ENCODE assay signal across 8 cellular contexts in the genomic region with DNA sequence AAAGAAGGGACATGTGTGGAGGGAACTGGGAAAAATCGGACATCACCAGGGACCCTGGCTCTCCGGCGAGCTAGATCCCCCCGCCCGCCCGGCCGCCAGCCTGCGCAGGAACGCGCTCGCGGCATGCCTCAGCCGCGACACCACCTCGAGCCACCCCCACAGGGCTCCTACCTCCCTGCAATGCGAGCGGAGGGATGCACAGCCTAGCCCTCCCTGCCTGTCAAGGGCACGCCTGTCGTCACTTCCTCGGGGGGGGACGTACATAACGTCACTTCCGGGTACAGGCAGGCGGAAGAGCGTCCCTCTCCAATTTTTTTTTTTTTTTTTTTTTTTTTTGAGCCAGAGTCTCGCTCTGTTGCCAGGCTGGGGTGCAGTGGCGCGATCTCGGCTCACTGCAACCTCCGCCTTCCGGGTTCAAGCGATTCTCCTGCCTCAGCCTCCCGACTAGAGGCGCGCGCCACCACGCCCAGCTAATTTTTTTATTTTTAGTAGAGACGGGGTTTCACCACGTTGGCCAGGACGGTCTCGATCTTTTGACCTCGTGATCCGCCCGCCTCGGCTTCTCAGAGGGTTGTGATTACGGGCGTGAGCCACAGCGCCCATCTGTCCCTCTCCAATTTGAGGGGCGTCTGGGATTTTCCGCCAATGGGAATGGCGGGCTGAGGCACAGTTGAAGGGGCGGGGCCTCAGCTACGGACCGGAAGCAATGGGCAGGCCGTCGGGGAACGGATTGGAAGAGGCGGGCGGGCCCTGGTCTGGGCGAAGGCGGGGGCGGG. TPM values are rescaled to one million over a fixed set of nuclear protein-coding genes. Genes with fewer than 3 reads are reported as not detected.
DNase-seq lines count a peak whose midpoint lies in the region; ATAC-seq and TF ChIP-seq lines count a peak whose summit lies in the region.

A gene with protein sequence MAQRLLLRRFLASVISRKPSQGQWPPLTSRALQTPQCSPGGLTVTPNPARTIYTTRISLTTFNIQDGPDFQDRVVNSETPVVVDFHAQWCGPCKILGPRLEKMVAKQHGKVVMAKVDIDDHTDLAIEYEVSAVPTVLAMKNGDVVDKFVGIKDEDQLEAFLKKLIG (minus strand): TSS at position 248 of the 776 bp plus-strand sequence. CDS start 803 bp downstream, outside the sequence.

- DNase-seq in DMS114 treated with DMSO at 0.1 percent for 48 hours (lab: John Stamatoyannopoulos, UW; ENCODE audit: unreplicated experiment) = peak; percentile 92
- peak; percentile 95 for DNase-seq in KBM-7
- peak; percentile 96 for DNase-seq in activated T-cell treated with anti-CD3 and anti-CD28 coated beads, Interleukin-2, amount 50 U/mL, for 24 hours
- peak; percentile 41 for DNase-seq in epithelial cell of proximal tubule (ENCODE audit: low read depth)
- DNase-seq in stimulated activated CD8-positive, alpha-beta memory T cell treated with anti-CD3 and anti-CD28 coated beads, Interleukin-7, amount 100 ng/mL, for 1 hour (ENCODE audit: low read depth in 2 of 2) = peak; percentile 90 to 93

- in situ Hi-C loops in KBM-7 (cut with MboI; ENCODE audit: low pct_unique_long_range_greater_than_20kb, low sequenced_read_pairs) = loop anchor here (25.0 kb wide), 1 partner anchor 294 kb away; no protein-coding TSS in a partner anchor

- peak; percentile 79 for ATAC-seq in GM21619 (IDR thresholded peaks at IDR 0.05; ENCODE audit: unreplicated experiment)

- peaks cover 10% of the 10 kb centered on the region for H3K4me1 ChIP-seq in mucosa of stomach (ENCODE audit: control insufficient read depth, insufficient read depth, low read length)

- no peaks in the 10 kb centered on the region for H3K9me3 ChIP-seq in mucosa of stomach (ENCODE audit: control insufficient read depth, low read length)

- H3K4me1 Mint-ChIP-seq in activated T-cell treated with anti-CD3 and anti-CD28 coated beads, Interleukin-2, amount 50 U/mL, for 24 hours (ENCODE audit: low read depth) = peaks cover 25% of the 10 kb centered on the region

- H3K9ac ChIP-seq in mucosa of stomach (ENCODE audit: low read length) = peak within 1 kb of the TSS; percentile 90

- H3K36me3 ChIP-seq in mucosa of stomach (ENCODE audit: control insufficient read depth, insufficient read depth, low read length) = peaks cover 4% of the 10 kb centered on the region

- peak within 1 kb of the TSS; percentile 97 for H3K27ac Mint-ChIP-seq in activated T-cell treated with anti-CD3 and anti-CD28 coated beads, Interleukin-2, amount 50 U/mL, for 24 hours

- no peak for TF ChIP-seq CTCF in epithelial cell of proximal tubule (conservative IDR thresholded peaks at IDR 0.05; ENCODE audit: low read depth, low read length)

- H3K27me3 ChIP-seq in mucosa of stomach (ENCODE audit: control insufficient read depth, insufficient read depth, low read length) = no peaks in the 10 kb centered on the region

- H3K4me3 Mint-ChIP-seq in activated T-cell treated with anti-CD3 and anti-CD28 coated beads, Interleukin-2, amount 50 U/mL, for 24 hours = peak within 1 kb of the TSS; percentile 91

- no peaks in the 10 kb centered on the region for H3K27me3 Mint-ChIP-seq in activated T-cell treated with anti-CD3 and anti-CD28 coated beads, Interleukin-2, amount 50 U/mL, for 24 hours

- H3K4me3 ChIP-seq in epithelial cell of proximal tubule (ENCODE audit: low read depth, low read length) (peak within 1 kb of the TSS; percentile 86), mucosa of stomach (ENCODE audit: low read length) (peak within 1 kb of the TSS; percentile 52)

- H3K9me3 Mint-ChIP-seq in activated T-cell treated with anti-CD3 and anti-CD28 coated beads, Interleukin-2, amount 50 U/mL, for 24 hours = no peaks in the 10 kb centered on the region

- H3K36me3 Mint-ChIP-seq in activated T-cell treated with anti-CD3 and anti-CD28 coated beads, Interleukin-2, amount 50 U/mL, for 24 hours (ENCODE audit: low read depth) = peaks cover 53% of the 10 kb centered on the region

TF ChIP-seq in PFSK-1, 5 proteins besides CTCF, POLR2A, EP300 and RAD21:
- TF ChIP-seq SIN3A (IDR thresholded peaks at IDR 0.05; ENCODE audit: borderline replicate concordance, insufficient read depth, low read length) = 0 out of 2 replicates have a peak, but pooled peaks have one; percentile 23
- peak; percentile 97 for TF ChIP-seq POLR2AphosphoS5 (IDR thresholded peaks at IDR 0.05; ENCODE audit: low read depth, low read length)
- peak; percentile 76 for TF ChIP-seq FOXP2 (optimal IDR thresholded peaks at IDR 0.05; ENCODE audit: borderline replicate concordance, extremely low read depth, extremely low read length, insufficient read depth)
- peak; percentile 86; the same call in 1 of the 2 replicates for TF ChIP-seq TAF1 (IDR thresholded peaks at IDR 0.05; ENCODE audit: borderline replicate concordance, insufficient read depth, low read length)
- TF ChIP-seq, protein P1, sequence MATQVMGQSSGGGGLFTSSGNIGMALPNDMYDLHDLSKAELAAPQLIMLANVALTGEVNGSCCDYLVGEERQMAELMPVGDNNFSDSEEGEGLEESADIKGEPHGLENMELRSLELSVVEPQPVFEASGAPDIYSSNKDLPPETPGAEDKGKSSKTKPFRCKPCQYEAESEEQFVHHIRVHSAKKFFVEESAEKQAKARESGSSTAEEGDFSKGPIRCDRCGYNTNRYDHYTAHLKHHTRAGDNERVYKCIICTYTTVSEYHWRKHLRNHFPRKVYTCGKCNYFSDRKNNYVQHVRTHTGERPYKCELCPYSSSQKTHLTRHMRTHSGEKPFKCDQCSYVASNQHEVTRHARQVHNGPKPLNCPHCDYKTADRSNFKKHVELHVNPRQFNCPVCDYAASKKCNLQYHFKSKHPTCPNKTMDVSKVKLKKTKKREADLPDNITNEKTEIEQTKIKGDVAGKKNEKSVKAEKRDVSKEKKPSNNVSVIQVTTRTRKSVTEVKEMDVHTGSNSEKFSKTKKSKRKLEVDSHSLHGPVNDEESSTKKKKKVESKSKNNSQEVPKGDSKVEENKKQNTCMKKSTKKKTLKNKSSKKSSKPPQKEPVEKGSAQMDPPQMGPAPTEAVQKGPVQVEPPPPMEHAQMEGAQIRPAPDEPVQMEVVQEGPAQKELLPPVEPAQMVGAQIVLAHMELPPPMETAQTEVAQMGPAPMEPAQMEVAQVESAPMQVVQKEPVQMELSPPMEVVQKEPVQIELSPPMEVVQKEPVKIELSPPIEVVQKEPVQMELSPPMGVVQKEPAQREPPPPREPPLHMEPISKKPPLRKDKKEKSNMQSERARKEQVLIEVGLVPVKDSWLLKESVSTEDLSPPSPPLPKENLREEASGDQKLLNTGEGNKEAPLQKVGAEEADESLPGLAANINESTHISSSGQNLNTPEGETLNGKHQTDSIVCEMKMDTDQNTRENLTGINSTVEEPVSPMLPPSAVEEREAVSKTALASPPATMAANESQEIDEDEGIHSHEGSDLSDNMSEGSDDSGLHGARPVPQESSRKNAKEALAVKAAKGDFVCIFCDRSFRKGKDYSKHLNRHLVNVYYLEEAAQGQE (IDR thresholded peaks at IDR 0.05; ENCODE audit: insufficient read depth in 1 of 2, low read depth in 2 of 2, low read length in 2 of 2) = peak in 1 of 2 experiments; percentile 10; a peak in 1 of 4 replicates

RNA-seq across cellular contexts. Expression of the gene that starts here (rescaled TPM):
- polyA plus RNA-seq in PFSK-1 (2012; ENCODE audit: insufficient read length, low read depth) = 147 TPM
- 72.1 and 76.6 TPM in 2 replicates for total RNA-seq in epithelial cell of proximal tubule

Comparison
In these comparisons a context has a peak if more than half of its experiments do, and no peak if none do; other contexts are left out.
1. Peak in every context shown above with its lines: DNase-seq, ATAC-seq and H3K4me3 ChIP-seq.
2. DNase-seq: peak in every context shown above with its lines; median percentile 96 in activated T-cell treated with anti-CD3 and anti-CD28 coated beads, Interleukin-2, amount 50 U/mL, for 24 hours; 95 in KBM-7; 92 in DMS114 treated with DMSO at 0.1 percent for 48 hours; 92 in stimulated activated CD8-positive, alpha-beta memory T cell treated with anti-CD3 and anti-CD28 coated beads, Interleukin-7, amount 100 ng/mL, for 1 hour; 41 in epithelial cell of proximal tubule.